2 cellular contexts compared by ENCODE assay signal in the genomic region with DNA sequence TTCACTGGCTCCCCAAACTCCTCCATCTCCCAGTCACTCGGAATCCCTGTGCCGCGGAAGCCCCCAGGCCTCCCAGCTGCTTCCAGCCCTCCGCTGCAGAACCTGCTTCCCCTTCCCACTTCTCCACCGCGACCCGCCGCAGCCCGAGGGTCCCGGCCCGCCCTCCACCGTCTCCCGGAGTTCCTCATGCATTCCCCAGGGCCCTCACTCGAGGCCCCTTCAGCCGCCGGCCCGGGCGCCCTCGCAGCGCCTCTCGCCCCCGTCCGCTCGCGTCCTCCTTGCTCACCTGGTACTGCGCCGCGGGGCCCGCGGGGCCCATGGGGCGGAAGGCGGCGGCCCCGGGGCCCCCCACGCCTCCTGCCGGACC.
TF ChIP-seq lines count a peak whose summit lies in the region.

No MANE protein-coding gene starts in this region.

TF ChIP-seq in IMR-90, 13 proteins besides CTCF, POLR2A, EP300 and RAD21:
- no peak for TF ChIP-seq SMC3 (IDR thresholded peaks at IDR 0.05; ENCODE audit: low read depth, low read length)
- TF ChIP-seq MXI1 (IDR thresholded peaks at IDR 0.05; ENCODE audit: borderline replicate concordance, low read depth, low read length) = peak; percentile 46; the same call in 1 of the 2 replicates

TF ChIP-seq in HepG2, 621 proteins besides CTCF, POLR2A, EP300 and RAD21:
- 0 out of 2 replicates have a peak, but pooled peaks have one; percentile 5 for TF ChIP-seq KAT7 (CRISPR knock-in tag; IDR thresholded peaks at IDR 0.05; ENCODE audit: borderline replicate concordance)
- peak; percentile 24 for TF ChIP-seq ZNF879 (CRISPR knock-in tag; IDR thresholded peaks at IDR 0.05)
- TF ChIP-seq AGO2 (optimal IDR thresholded peaks at IDR 0.05; ENCODE audit: low read depth, low read length) = peak; percentile 32
- no peak for TF ChIP-seq ISX (CRISPR knock-in tag; conservative IDR thresholded peaks at IDR 0.05)
- TF ChIP-seq PHF8 (CRISPR knock-in tag; IDR thresholded peaks at IDR 0.05) = peak; percentile 55; the same call in 1 of the 2 replicates
- 0 out of 2 replicates have a peak, but pooled peaks have one; percentile 4 for TF ChIP-seq ZC3H13 (CRISPR knock-in tag; IDR thresholded peaks at IDR 0.05)
- TF ChIP-seq, protein P1, sequence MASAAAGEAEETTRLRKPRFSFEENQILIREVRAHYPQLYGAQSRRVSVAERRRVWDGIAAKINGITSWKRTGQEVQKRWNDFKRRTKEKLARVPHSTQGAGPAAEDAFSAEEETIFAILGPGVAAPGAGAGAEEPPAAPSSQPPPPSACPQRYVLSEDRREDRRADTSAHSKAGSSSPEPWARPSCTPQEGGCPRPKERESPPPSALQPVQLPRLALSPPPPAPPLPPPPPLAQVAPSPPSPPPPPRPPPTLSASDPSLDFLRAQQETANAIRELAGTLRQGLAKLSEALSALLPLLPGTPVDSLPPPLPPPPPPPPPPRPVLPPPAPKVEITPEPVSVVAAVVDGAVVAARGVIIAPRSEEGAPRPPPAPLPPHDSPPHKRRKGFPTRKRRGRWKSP (CRISPR knock-in tag; IDR thresholded peaks at IDR 0.05) = no peak
- TF ChIP-seq MTF1 (CRISPR knock-in tag; IDR thresholded peaks at IDR 0.05) = peak; percentile 51; the same call in 1 of the 2 replicates
- TF ChIP-seq PRDM4 (CRISPR knock-in tag; IDR thresholded peaks at IDR 0.05; ENCODE audit: borderline replicate concordance) = no peak
- TF ChIP-seq SAP130 (CRISPR knock-in tag; IDR thresholded peaks at IDR 0.05; ENCODE audit: low read depth) = no peak
- TF ChIP-seq ZNF101 (CRISPR knock-in tag; IDR thresholded peaks at IDR 0.05; ENCODE audit: borderline replicate concordance, low read depth) = no peak
- TF ChIP-seq, protein P2, sequence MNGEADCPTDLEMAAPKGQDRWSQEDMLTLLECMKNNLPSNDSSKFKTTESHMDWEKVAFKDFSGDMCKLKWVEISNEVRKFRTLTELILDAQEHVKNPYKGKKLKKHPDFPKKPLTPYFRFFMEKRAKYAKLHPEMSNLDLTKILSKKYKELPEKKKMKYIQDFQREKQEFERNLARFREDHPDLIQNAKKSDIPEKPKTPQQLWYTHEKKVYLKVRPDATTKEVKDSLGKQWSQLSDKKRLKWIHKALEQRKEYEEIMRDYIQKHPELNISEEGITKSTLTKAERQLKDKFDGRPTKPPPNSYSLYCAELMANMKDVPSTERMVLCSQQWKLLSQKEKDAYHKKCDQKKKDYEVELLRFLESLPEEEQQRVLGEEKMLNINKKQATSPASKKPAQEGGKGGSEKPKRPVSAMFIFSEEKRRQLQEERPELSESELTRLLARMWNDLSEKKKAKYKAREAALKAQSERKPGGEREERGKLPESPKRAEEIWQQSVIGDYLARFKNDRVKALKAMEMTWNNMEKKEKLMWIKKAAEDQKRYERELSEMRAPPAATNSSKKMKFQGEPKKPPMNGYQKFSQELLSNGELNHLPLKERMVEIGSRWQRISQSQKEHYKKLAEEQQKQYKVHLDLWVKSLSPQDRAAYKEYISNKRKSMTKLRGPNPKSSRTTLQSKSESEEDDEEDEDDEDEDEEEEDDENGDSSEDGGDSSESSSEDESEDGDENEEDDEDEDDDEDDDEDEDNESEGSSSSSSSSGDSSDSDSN (CRISPR knock-in tag; IDR thresholded peaks at IDR 0.05) = peak; percentile 7; the same call in 1 of the 2 replicates
- TF ChIP-seq ZNF703 (CRISPR knock-in tag; IDR thresholded peaks at IDR 0.05; ENCODE audit: borderline replicate concordance) = peak; percentile 32; the same call in 1 of the 2 replicates
- TF ChIP-seq ZFX (CRISPR knock-in tag; IDR thresholded peaks at IDR 0.05; ENCODE audit: low read depth) = peak; percentile 57
- TF ChIP-seq PHF20 (CRISPR knock-in tag; IDR thresholded peaks at IDR 0.05) = no peak
- 0 out of 2 replicates have a peak, but pooled peaks have one; percentile 9 for TF ChIP-seq ARID2 (CRISPR knock-in tag; IDR thresholded peaks at IDR 0.05; ENCODE audit: borderline replicate concordance)
- TF ChIP-seq ASH2L (IDR thresholded peaks at IDR 0.05; ENCODE audit: insufficient read length, low read depth, low read length) = peak; percentile 11
- TF ChIP-seq PAX8 (CRISPR knock-in tag; IDR thresholded peaks at IDR 0.05; ENCODE audit: borderline replicate concordance) = no peak; the same call in 1 of the 2 replicates
- peak; percentile 46; the same call in 1 of the 2 replicates for TF ChIP-seq KDM5A (IDR thresholded peaks at IDR 0.05; ENCODE audit: borderline replicate concordance, low read length)
- TF ChIP-seq ZFY (CRISPR knock-in tag; IDR thresholded peaks at IDR 0.05) = peak; percentile 65
- TF ChIP-seq, protein P3, sequence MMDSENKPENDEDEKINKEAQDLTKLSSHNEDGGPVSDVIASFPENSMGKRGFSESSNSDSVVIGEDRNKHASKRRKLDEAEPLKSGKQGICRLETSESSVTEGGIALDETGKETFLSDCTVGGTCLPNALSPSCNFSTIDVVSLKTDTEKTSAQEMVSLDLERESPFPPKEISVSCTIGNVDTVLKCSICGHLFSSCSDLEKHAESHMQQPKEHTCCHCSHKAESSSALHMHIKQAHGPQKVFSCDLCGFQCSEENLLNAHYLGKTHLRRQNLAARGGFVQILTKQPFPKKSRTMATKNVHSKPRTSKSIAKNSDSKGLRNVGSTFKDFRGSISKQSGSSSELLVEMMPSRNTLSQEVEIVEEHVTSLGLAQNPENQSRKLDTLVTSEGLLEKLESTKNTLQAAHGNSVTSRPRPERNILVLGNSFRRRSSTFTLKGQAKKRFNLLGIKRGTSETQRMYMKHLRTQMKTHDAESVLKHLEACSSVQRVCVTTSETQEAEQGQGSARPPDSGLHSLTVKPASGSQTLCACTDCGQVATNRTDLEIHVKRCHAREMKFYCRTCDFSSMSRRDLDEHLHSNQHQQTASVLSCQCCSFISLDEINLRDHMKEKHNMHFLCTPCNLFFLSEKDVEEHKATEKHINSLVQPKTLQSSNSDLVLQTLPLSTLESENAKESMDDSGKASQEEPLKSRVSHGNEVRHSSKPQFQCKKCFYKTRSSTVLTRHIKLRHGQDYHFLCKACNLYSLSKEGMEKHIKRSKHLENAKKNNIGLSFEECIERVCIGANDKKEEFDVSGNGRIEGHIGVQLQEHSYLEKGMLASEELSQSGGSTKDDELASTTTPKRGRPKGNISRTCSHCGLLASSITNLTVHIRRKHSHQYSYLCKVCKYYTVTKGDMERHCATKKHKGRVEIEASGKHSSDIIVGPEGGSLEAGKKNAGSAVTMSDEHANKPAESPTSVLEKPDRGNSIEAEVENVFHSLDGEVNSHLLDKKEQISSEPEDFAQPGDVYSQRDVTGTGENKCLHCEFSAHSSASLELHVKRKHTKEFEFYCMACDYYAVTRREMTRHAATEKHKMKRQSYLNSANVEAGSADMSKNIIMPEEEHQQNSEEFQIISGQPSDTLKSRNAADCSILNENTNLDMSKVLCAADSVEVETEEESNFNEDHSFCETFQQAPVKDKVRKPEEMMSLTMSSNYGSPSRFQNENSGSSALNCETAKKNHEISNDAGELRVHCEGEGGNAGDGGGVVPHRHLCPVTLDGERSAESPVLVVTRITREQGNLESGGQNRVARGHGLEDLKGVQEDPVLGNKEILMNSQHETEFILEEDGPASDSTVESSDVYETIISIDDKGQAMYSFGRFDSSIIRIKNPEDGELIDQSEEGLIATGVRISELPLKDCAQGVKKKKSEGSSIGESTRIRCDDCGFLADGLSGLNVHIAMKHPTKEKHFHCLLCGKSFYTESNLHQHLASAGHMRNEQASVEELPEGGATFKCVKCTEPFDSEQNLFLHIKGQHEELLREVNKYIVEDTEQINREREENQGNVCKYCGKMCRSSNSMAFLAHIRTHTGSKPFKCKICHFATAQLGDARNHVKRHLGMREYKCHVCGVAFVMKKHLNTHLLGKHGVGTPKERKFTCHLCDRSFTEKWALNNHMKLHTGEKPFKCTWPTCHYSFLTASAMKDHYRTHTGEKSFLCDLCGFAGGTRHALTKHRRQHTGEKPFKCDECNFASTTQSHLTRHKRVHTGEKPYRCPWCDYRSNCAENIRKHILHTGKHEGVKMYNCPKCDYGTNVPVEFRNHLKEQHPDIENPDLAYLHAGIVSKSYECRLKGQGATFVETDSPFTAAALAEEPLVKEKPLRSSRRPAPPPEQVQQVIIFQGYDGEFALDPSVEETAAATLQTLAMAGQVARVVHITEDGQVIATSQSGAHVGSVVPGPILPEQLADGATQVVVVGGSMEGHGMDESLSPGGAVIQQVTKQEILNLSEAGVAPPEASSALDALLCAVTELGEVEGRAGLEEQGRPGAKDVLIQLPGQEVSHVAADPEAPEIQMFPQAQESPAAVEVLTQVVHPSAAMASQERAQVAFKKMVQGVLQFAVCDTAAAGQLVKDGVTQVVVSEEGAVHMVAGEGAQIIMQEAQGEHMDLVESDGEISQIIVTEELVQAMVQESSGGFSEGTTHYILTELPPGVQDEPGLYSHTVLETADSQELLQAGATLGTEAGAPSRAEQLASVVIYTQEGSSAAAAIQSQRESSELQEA (CRISPR knock-in tag; IDR thresholded peaks at IDR 0.05; ENCODE audit: not compliant biosample characterization) = no peak
- TF ChIP-seq KDM3A (CRISPR knock-in tag; IDR thresholded peaks at IDR 0.05; ENCODE audit: low read depth) = no peak
- TF ChIP-seq, protein P4, sequence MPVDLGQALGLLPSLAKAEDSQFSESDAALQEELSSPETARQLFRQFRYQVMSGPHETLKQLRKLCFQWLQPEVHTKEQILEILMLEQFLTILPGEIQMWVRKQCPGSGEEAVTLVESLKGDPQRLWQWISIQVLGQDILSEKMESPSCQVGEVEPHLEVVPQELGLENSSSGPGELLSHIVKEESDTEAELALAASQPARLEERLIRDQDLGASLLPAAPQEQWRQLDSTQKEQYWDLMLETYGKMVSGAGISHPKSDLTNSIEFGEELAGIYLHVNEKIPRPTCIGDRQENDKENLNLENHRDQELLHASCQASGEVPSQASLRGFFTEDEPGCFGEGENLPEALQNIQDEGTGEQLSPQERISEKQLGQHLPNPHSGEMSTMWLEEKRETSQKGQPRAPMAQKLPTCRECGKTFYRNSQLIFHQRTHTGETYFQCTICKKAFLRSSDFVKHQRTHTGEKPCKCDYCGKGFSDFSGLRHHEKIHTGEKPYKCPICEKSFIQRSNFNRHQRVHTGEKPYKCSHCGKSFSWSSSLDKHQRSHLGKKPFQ (CRISPR knock-in tag; IDR thresholded peaks at IDR 0.05; ENCODE audit: insufficient replicate concordance) = peak; percentile 15
- TF ChIP-seq ZNF484 (CRISPR knock-in tag; IDR thresholded peaks at IDR 0.05; ENCODE audit: borderline replicate concordance, low read depth) = no peak
- 0 out of 2 replicates have a peak, but pooled peaks have one; percentile 5 for TF ChIP-seq HHEX (CRISPR knock-in tag; IDR thresholded peaks at IDR 0.05)
- TF ChIP-seq, protein P5, sequence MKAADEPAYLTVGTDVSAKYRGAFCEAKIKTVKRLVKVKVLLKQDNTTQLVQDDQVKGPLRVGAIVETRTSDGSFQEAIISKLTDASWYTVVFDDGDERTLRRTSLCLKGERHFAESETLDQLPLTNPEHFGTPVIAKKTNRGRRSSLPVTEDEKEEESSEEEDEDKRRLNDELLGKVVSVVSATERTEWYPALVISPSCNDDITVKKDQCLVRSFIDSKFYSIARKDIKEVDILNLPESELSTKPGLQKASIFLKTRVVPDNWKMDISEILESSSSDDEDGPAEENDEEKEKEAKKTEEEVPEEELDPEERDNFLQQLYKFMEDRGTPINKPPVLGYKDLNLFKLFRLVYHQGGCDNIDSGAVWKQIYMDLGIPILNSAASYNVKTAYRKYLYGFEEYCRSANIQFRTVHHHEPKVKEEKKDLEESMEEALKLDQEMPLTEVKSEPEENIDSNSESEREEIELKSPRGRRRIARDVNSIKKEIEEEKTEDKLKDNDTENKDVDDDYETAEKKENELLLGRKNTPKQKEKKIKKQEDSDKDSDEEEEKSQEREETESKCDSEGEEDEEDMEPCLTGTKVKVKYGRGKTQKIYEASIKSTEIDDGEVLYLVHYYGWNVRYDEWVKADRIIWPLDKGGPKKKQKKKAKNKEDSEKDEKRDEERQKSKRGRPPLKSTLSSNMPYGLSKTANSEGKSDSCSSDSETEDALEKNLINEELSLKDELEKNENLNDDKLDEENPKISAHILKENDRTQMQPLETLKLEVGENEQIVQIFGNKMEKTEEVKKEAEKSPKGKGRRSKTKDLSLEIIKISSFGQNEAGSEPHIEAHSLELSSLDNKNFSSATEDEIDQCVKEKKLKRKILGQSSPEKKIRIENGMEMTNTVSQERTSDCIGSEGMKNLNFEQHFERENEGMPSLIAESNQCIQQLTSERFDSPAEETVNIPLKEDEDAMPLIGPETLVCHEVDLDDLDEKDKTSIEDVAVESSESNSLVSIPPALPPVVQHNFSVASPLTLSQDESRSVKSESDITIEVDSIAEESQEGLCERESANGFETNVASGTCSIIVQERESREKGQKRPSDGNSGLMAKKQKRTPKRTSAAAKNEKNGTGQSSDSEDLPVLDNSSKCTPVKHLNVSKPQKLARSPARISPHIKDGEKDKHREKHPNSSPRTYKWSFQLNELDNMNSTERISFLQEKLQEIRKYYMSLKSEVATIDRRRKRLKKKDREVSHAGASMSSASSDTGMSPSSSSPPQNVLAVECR (CRISPR knock-in tag; IDR thresholded peaks at IDR 0.05; ENCODE audit: borderline replicate concordance) = peak; percentile 3; the same call in 1 of the 2 replicates
- TF ChIP-seq ARNT2 (CRISPR knock-in tag; IDR thresholded peaks at IDR 0.05; ENCODE audit: low read depth) = 0 out of 2 replicates have a peak, but pooled peaks have one; percentile 0
